Comparison of ENCODE assay signal across 8 cellular contexts in genomic region chr2:227163445-227163997, GRCh38. TPM values are rescaled to one million over a fixed set of nuclear protein-coding genes. Genes with fewer than 3 reads are reported as not detected.
DNase-seq lines count a peak whose midpoint lies in the region; ATAC-seq and TF ChIP-seq lines count a peak whose summit lies in the region.

No MANE protein-coding gene starts in this region.

- peaks cover 12% of the 10 kb centered on the region for H3K9me3 Mint-ChIP-seq in endodermal cell
- no peaks in the 10 kb centered on the region for H3K9me3 Mint-ChIP-seq in natural killer cell treated with Interleukin-12 subunit alpha and Interleukin-12 subunit beta and Interleukin-15 and Interleukin-18, amount 100 ng/mL, for 72 hours

- no peaks in the 10 kb centered on the region for H3K36me3 Mint-ChIP-seq in endodermal cell (ENCODE audit: low read depth)
- no peaks in the 10 kb centered on the region for H3K36me3 Mint-ChIP-seq in natural killer cell treated with Interleukin-12 subunit alpha and Interleukin-12 subunit beta and Interleukin-15 and Interleukin-18, amount 100 ng/mL, for 72 hours

- peak; percentile 64 for ATAC-seq in GM21737 (IDR thresholded peaks at IDR 0.05; ENCODE audit: unreplicated experiment)
- peak; percentile 12 to 76 for ATAC-seq in natural killer cell treated with Interleukin-12 subunit alpha and Interleukin-12 subunit beta and Interleukin-15 and Interleukin-18, amount 100 ng/mL, for 72 hours

- peak overlapping the region; percentile 64 for H3K4me3 Mint-ChIP-seq in endodermal cell
- H3K4me3 Mint-ChIP-seq in natural killer cell treated with Interleukin-12 subunit alpha and Interleukin-12 subunit beta and Interleukin-15 and Interleukin-18, amount 100 ng/mL, for 72 hours = peak overlapping the region; percentile 24

- peaks cover 47% of the 10 kb centered on the region for H3K27me3 Mint-ChIP-seq in endodermal cell (ENCODE audit: insufficient read depth)
- peaks cover 25 to 64% of the 10 kb centered on the region in 2 donors for H3K27me3 Mint-ChIP-seq in natural killer cell treated with Interleukin-12 subunit alpha and Interleukin-12 subunit beta and Interleukin-15 and Interleukin-18, amount 100 ng/mL, for 72 hours

- H3K36me3 ChIP-seq in endodermal cell (ENCODE audit: control insufficient read depth, insufficient read depth, low read length) = no peaks in the 10 kb centered on the region

- H3K27ac ChIP-seq in endodermal cell (ENCODE audit: low read depth, low read length) = no peak overlapping the region

- peak overlapping the region; percentile 75 for H3K4me3 ChIP-seq in endodermal cell (ENCODE audit: low read length)

- DNase-seq in NCI-H146 (lab: John Stamatoyannopoulos, UW) (peak; percentile 0), NCI-H146 treated with DMSO at 0.1 percent for 48 hours (lab: John Stamatoyannopoulos, UW; ENCODE audit: unreplicated experiment) (no peak), M059J (ENCODE audit: low read depth) (peak; percentile 24), endodermal cell (peak; percentile 53), NCI-H1092 treated with DMSO at 0.1 percent for 48 hours (lab: John Stamatoyannopoulos, UW) (no peak), cerebellum (ENCODE audit: low spot score) (no peak)
- DNase-seq in natural killer cell treated with Interleukin-12 subunit alpha and Interleukin-12 subunit beta and Interleukin-15 and Interleukin-18, amount 100 ng/mL, for 72 hours (ENCODE audit: low spot score) = no peak

- H3K9ac ChIP-seq in endodermal cell (ENCODE audit: extremely low read depth, low read length, poor library complexity, severe bottlenecking) = no peak overlapping the region

- H3K9me3 ChIP-seq in endodermal cell (ENCODE audit: control insufficient read depth, low read length) = peaks cover 13% of the 10 kb centered on the region

- no peak for TF ChIP-seq CTCF in endodermal cell (conservative IDR thresholded peaks at IDR 0.05)

- WGBS in endodermal cell (ENCODE audit: insufficient coverage in 1 of 2, insufficient read length in 1 of 2), 2 experiments = 4 to 10% methylated on average over 4 to 20 of the region's 20 CpGs

- H3K4me1 Mint-ChIP-seq in endodermal cell = peaks cover 41% of the 10 kb centered on the region
- H3K4me1 Mint-ChIP-seq in natural killer cell treated with Interleukin-12 subunit alpha and Interleukin-12 subunit beta and Interleukin-15 and Interleukin-18, amount 100 ng/mL, for 72 hours (ENCODE audit: low read depth in 2 of 2) = peaks cover 3 to 4% of the 10 kb centered on the region in 2 donors

- H3K27me3 ChIP-seq in endodermal cell (ENCODE audit: control insufficient read depth, insufficient read depth, low read length, poor library complexity, severe bottlenecking) = peaks cover 36% of the 10 kb centered on the region

- H3K4me1 ChIP-seq in endodermal cell (ENCODE audit: control insufficient read depth, insufficient read depth, low read length) = peaks cover 9% of the 10 kb centered on the region

- no peak overlapping the region for H3K27ac Mint-ChIP-seq in endodermal cell
- no peak overlapping the region for H3K27ac Mint-ChIP-seq in natural killer cell treated with Interleukin-12 subunit alpha and Interleukin-12 subunit beta and Interleukin-15 and Interleukin-18, amount 100 ng/mL, for 72 hours

RNA-seq across cellular contexts. Expression of gene COL4A4, which starts 0.5 kb away (rescaled TPM):
- 0.22 and 0.89 TPM in 2 replicates for total RNA-seq in M059J (2014; rRNA removed; shearing (Covaris generic))
- total RNA-seq in endodermal cell (1 to 10 TPM; 2.2 to 2.9 TPM), cerebellum (3.0 TPM)
- polyA plus RNA-seq in endodermal cell (2013, experiment 1 of 2) = 0.18 TPM
- polyA plus RNA-seq in endodermal cell (2013, experiment 2 of 2) = 0.29 TPM
- total RNA-seq in natural killer cell treated with Interleukin-12 subunit alpha and Interleukin-12 subunit beta and Interleukin-15 and Interleukin-18, amount 100 ng/mL, for 72 hours = under 1 TPM; 0.11 to 0.62 TPM

RNA-seq across cellular contexts. Expression of gene COL4A3, which starts 0.9 kb away (rescaled TPM):
- 0.02 and 0.47 TPM in 2 replicates for total RNA-seq in M059J (2014; rRNA removed; shearing (Covaris generic))
- total RNA-seq in endodermal cell (1 to 10 TPM; 1.7 to 2.4 TPM), cerebellum (5.4 TPM)
- polyA plus RNA-seq in endodermal cell (2013, experiment 1 of 2) = 0.71 TPM
- 0.33 TPM for polyA plus RNA-seq in endodermal cell (2013, experiment 2 of 2)
- under 1 TPM; 0.22 to 0.62 TPM for total RNA-seq in natural killer cell treated with Interleukin-12 subunit alpha and Interleukin-12 subunit beta and Interleukin-15 and Interleukin-18, amount 100 ng/mL, for 72 hours

Comparison
In these comparisons a context has a peak if more than half of its experiments do, and no peak if none do; other contexts are left out.
1. DNase-seq: peak in NCI-H146 (single experiment), M059J (single experiment) and endodermal cell (single experiment); none in NCI-H146 treated with DMSO at 0.1 percent for 48 hours (single experiment), natural killer cell treated with Interleukin-12 subunit alpha and Interleukin-12 subunit beta and Interleukin-15 and Interleukin-18, amount 100 ng/mL, for 72 hours (single experiment), NCI-H1092 treated with DMSO at 0.1 percent for 48 hours (single experiment) and cerebellum (single experiment).